27 cellular contexts compared by ENCODE assay signal in genomic region chr1:12037486-12038355, GRCh38. TPM values are rescaled to one million over a fixed set of nuclear protein-coding genes. Genes with fewer than 3 reads are reported as not detected.
"Had no signal": no experiment of that assay in that cellular context is flagged by ENCODE, and none has a peak within 500 bp of the region (broad histone marks: within the 10 kb centered on the region; RNA-seq: fewer than 3 reads in every experiment).

No MANE protein-coding gene starts in this region.

- H3K4me1 Mint-ChIP-seq: T-cell had no signal

- H3K27ac Mint-ChIP-seq: activated CD4-positive, alpha-beta T cell treated with anti-CD3 and anti-CD28 coated beads, Interleukin-2, amount 10 ng/mL, durations not matched to agents 24 days and 14 days; activated naive CD4-positive, alpha-beta T cell treated with anti-CD3 and anti-CD28 coated beads for 36 hours; natural killer cell; T-cell; T-helper 2 cell treated with Interferon-gamma antibody and Interleukin-4, amounts not matched to agents 5 μg/mL and 100 μg/mL, for 36 hours had no signal

- H3K9me3 ChIP-seq: body of pancreas, esophagus muscularis mucosa, left lung, right lobe of liver, testis had no signal

- DNase-seq: activated CD4-positive, alpha-beta T cell treated with anti-CD3 and anti-CD28 coated beads, Interleukin-2, amount 10 ng/mL, durations not matched to agents 24 days and 14 days; activated CD8-positive, alpha-beta memory T cell treated with anti-CD3 and anti-CD28 coated beads for 24 hours; activated CD8-positive, alpha-beta memory T cell treated with anti-CD3 and anti-CD28 coated beads, Interleukin-2, amount 50 U/mL, for 4 hours; activated naive CD4-positive, alpha-beta T cell treated with anti-CD3 and anti-CD28 coated beads for 36 hours; activated T-cell treated with anti-CD3 and anti-CD28 coated beads, Interleukin-2, amount 50 U/mL, for 4 hours; body of pancreas; effector memory CD8-positive, alpha-beta T cell; hippocampal formation; kidney glomerular epithelial cell; midbrain; natural killer cell; right lobe of liver; small intestine; stimulated activated CD4-positive, alpha-beta T cell treated with anti-CD3 and anti-CD28 coated beads, Interleukin-2, amount 100 ng/mL, for 24 hours; stimulated activated naive CD4-positive, alpha-beta T cell; T-cell; testis had no signal

- H3K27me3 ChIP-seq: body of pancreas, cardiac muscle cell, left lung, right lobe of liver, testis had no signal

- H3K4me3 Mint-ChIP-seq: activated CD4-positive, alpha-beta T cell treated with anti-CD3 and anti-CD28 coated beads, Interleukin-2, amount 10 ng/mL, durations not matched to agents 24 days and 14 days; activated naive CD4-positive, alpha-beta T cell treated with anti-CD3 and anti-CD28 coated beads for 36 hours; activated T-cell treated with anti-CD3 and anti-CD28 coated beads, Interleukin-2, amount 50 U/mL, for 4 hours; effector memory CD8-positive, alpha-beta T cell; natural killer cell; T-cell; T-helper 2 cell treated with Interferon-gamma antibody and Interleukin-4, amounts not matched to agents 5 μg/mL and 100 μg/mL, for 36 hours; type B pancreatic cell had no signal

- H3K4me1 ChIP-seq: body of pancreas, right lobe of liver had no signal

- H3K9me3 Mint-ChIP-seq: activated CD4-positive, alpha-beta T cell treated with anti-CD3 and anti-CD28 coated beads, Interleukin-2, amount 10 ng/mL, durations not matched to agents 24 days and 14 days; activated naive CD4-positive, alpha-beta T cell treated with anti-CD3 and anti-CD28 coated beads for 36 hours; activated T-cell treated with anti-CD3 and anti-CD28 coated beads, Interleukin-2, amount 50 U/mL, for 4 hours; effector memory CD8-positive, alpha-beta T cell; natural killer cell; T-cell; T-helper 2 cell treated with Interferon-gamma antibody and Interleukin-4, amounts not matched to agents 5 μg/mL and 100 μg/mL, for 36 hours; type B pancreatic cell had no signal

- H3K27me3 Mint-ChIP-seq: activated CD4-positive, alpha-beta T cell treated with anti-CD3 and anti-CD28 coated beads, Interleukin-2, amount 10 ng/mL, durations not matched to agents 24 days and 14 days; T-cell had no signal

- H3K36me3 Mint-ChIP-seq: natural killer cell, T-cell, type B pancreatic cell had no signal

- H3K36me3 ChIP-seq: cardiac muscle cell, esophagus muscularis mucosa, left lung, right lobe of liver had no signal

- ATAC-seq: activated CD4-positive, CD25-positive, alpha-beta regulatory T cell treated with anti-CD3 and anti-CD28 coated beads, Interleukin-2, amount 50 U/mL, for 24 hours; activated T-cell treated with anti-CD3 and anti-CD28 coated beads, Interleukin-2, amount 50 U/mL, for 4 hours; body of pancreas; effector memory CD8-positive, alpha-beta T cell; left lung; natural killer cell; T-cell had no signal

- FAIRE-seq: frontal cortex, small intestine had no signal

- H3K4me3 ChIP-seq: body of pancreas, cardiac muscle cell, esophagus muscularis mucosa, left lung, lung, right lobe of liver, testis had no signal

- H3K27ac ChIP-seq: body of pancreas, cardiac muscle cell, esophagus muscularis mucosa, left lung, right lobe of liver, testis, VCaP had no signal

RNA-seq across cellular contexts. Expression of gene TNFRSF8, which starts 25.4 kb away (rescaled TPM):
- total RNA-seq: body of pancreas, dermis microvascular lymphatic vessel endothelial cell, frontal cortex had no signal
- polyA plus RNA-seq: cardiac muscle cell had no signal
